Comparison of ENCODE assay signal across 1 cellular context in the genomic region with DNA sequence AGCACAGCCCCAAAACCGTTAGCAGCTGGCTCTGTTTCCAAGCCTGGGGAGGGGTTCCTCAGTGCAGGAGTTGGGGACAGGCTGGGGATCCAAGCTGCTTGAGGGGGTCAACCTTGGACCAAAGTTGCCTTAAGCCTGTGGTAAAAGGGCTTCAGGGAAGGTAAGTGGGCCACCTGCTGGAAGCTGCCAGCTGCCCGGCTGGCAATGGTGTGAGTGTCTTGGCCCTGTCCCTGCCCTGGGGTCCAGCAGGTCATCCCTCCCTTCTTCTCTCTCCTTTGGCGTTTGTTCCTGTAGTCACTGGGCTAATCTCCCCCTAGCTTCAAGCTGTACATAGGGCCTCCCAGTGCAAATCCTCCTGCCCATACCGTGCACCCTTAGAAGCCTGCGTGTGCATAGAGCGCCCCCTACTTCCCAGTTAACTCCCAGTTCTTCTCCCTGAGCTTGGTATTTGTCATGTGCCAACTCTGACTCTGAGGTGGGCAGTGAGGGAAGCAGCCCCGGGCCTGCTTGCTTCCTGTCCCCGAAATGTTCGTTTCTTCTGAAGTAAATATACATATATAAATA.
TF ChIP-seq lines count a peak whose summit lies in the region.

No MANE protein-coding gene starts in this region.

TF ChIP-seq in endothelial cell of umbilical vein, 7 proteins besides CTCF, POLR2A, EP300 and RAD21:
- TF ChIP-seq FOS (IDR thresholded peaks at IDR 0.05; ENCODE audit: borderline replicate concordance, insufficient read depth, low read length) (no peak), JUN (IDR thresholded peaks at IDR 0.05; ENCODE audit: borderline replicate concordance, insufficient read depth, insufficient read length, low read depth) (no peak), GATA2 (IDR thresholded peaks at IDR 0.05; ENCODE audit: insufficient read depth, insufficient read length, low read depth, low read length) (no peak), EZH2 (IDR thresholded peaks at IDR 0.05; ENCODE audit: borderline replicate concordance, low read depth, low read length, severe bottlenecking) (no peak), MYC (IDR thresholded peaks at IDR 0.05; ENCODE audit: low read depth, low read length) (no peak), POLR2AphosphoS5 (IDR thresholded peaks at IDR 0.05; ENCODE audit: insufficient read depth, low read depth, low read length) (no peak)
- TF ChIP-seq, protein P1, sequence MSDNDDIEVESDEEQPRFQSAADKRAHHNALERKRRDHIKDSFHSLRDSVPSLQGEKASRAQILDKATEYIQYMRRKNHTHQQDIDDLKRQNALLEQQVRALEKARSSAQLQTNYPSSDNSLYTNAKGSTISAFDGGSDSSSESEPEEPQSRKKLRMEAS (IDR thresholded peaks at IDR 0.05; ENCODE audit: insufficient read depth, insufficient read length) = no peak
